Comparison of ENCODE assay signal across 33 cellular contexts in the genomic region with DNA sequence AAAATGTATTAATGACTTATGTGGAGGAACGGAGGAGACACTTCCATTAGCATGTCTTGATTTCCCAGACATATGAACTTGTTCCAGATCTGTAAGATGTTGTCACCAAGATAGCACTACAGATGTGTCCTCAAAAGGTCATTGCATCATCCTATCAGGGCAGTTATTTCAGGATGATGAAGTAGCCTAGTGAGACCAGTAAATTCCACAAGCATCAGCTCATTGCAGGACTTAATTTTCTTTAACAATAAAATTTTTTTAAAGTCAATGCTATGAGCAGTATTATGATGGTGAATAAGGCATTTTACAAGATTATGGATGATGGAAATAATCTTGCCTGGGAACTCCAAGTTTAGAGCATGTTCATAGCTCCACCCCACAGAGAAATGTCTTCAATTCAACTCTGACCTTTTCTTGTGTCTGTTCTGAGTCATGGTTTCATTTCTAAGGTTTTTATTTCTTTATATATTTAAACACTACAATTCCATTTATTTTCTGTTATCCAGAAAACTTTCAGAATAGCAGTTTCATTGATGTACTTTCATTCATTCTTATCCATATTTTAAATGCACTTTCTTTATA.
DNase-seq lines count a peak whose midpoint lies in the region; ATAC-seq, FAIRE-seq and TF ChIP-seq lines count a peak whose summit lies in the region.
"Had no signal": no experiment of that assay in that cellular context is flagged by ENCODE, and none has a peak within 500 bp of the region (broad histone marks: within the 10 kb centered on the region; RNA-seq: fewer than 3 reads in every experiment).

No MANE protein-coding gene starts in this region.

- FAIRE-seq in HepG2 (lab: Jason Lieb, UNC) = no peak
- FAIRE-seq: kidney had no signal

- H3K36me3 Mint-ChIP-seq in endothelial cell (ENCODE audit: low read depth, unreplicated experiment) = no peaks in the 10 kb centered on the region
- H3K36me3 Mint-ChIP-seq: activated naive CD4-positive, alpha-beta T cell treated with anti-CD3 and anti-CD28 coated beads, Interleukin-2, amount 50 U/mL, for 72 hours; neural progenitor cell had no signal

- H3K9me3 ChIP-seq in HepG2 (ENCODE audit: low read length) = peaks cover 85% of the 10 kb centered on the region
- no peaks in the 10 kb centered on the region for H3K9me3 ChIP-seq in right lobe of liver
- H3K9me3 ChIP-seq: ascending aorta, lower lobe of right lung, upper lobe of right lung had no signal

- no peak for TF ChIP-seq RAD21 in HepG2 (CRISPR knock-in tag; IDR thresholded peaks at IDR 0.05)

- no peaks in the 10 kb centered on the region; a peak in 1 of 5 replicates for H3K27me3 ChIP-seq in HepG2 (ENCODE audit: control insufficient read depth in 1 of 2, insufficient read depth in 2 of 2, low read length in 2 of 2)
- no peaks in the 10 kb centered on the region for H3K27me3 ChIP-seq in right lobe of liver
- H3K27me3 ChIP-seq: ascending aorta, MG63, neural progenitor cell, upper lobe of right lung had no signal

- CTCF ChIA-PET in HepG2 (lab: Yijun Ruan, JAX; ENCODE audit: low intra/inter-chr PET ratio, low total read pairs) = no interaction called here

- no peaks in the 10 kb centered on the region for H3K9me3 Mint-ChIP-seq in endothelial cell (ENCODE audit: unreplicated experiment)
- H3K9me3 Mint-ChIP-seq: activated T-helper 1 cell treated with anti-CD3 and anti-CD28 coated beads, Interleukin-12 subunit alpha, Interleukin-12 subunit beta, Interleukin-2, Interleukin-4 antibody, amounts not matched to agents 30 ng/mL and 10 ng/mL and 1 ng/mL, durations not matched to agents 14 hours and 24 hours and 36 hours had no signal

- TF ChIP-seq CTCF in HepG2 (CRISPR knock-in tag; IDR thresholded peaks at IDR 0.05) (no peak), right lobe of liver (IDR thresholded peaks at IDR 0.05) (no peak), cardiac fibroblast (IDR thresholded peaks at IDR 0.05; ENCODE audit: low read depth, low read length) (no peak), endothelial cell (IDR thresholded peaks at IDR 0.05; ENCODE audit: unreplicated experiment) (no peak)

- no peak overlapping the region for H3K4me2 ChIP-seq in HepG2 (ENCODE audit: low read depth, low read length)
- H3K4me2 ChIP-seq: neural progenitor cell had no signal

- H3K36me3 ChIP-seq in HepG2 (replicated peaks in 1 of 2; ENCODE audit: control insufficient read depth in 1 of 2, insufficient read depth in 2 of 2, low read length in 2 of 2) (no peaks in the 10 kb centered on the region), right lobe of liver (no peaks in the 10 kb centered on the region)
- H3K36me3 ChIP-seq: ascending aorta, lower lobe of right lung, MG63, neural progenitor cell, upper lobe of right lung had no signal

- no TSS peak for BruUV-seq in HepG2 (replicated peaks; lab: Mats Ljungman, UMichigan)

- no peak overlapping the region for H3K9ac ChIP-seq in HepG2 (ENCODE audit: insufficient read depth, low read depth, low read length)
- H3K9ac ChIP-seq: neural progenitor cell had no signal

- intact Hi-C loops in HepG2 (cut with micrococcal nuclease; ENCODE audit: unreplicated experiment) = no loop called here
- intact Hi-C loops in right lobe of liver (cut with DNase I) = no loop called here

- H3K27me3 Mint-ChIP-seq in endothelial cell (ENCODE audit: unreplicated experiment) = no peaks in the 10 kb centered on the region
- H3K27me3 Mint-ChIP-seq: B cell had no signal

- no peak for DNase-seq in HepG2 (ENCODE audit: low spot score)
- DNase-seq in right lobe of liver = no peak
- DNase-seq in cardiac fibroblast (ENCODE audit: low read depth in 2 of 2) = peak; percentile 5 to 75
- DNase-seq in iris pigment epithelial cell (ENCODE audit: low read depth) = peak; percentile 37
- DNase-seq in stromal cell of bone marrow (ENCODE audit: low read depth) = peak; percentile 38
- DNase-seq in endothelial cell (ENCODE audit: low spot score) = no peak
- DNase-seq in activated naive CD4-positive, alpha-beta T cell treated with anti-CD3 and anti-CD28 coated beads, Interleukin-2, amount 50 U/mL, for 16 hours = no peak
- DNase-seq: activated CD4-positive, alpha-beta T cell treated with anti-CD3 and anti-CD28 coated beads, Interleukin-2, amount 50 U/mL, for 4 hours; activated CD4-positive, CD25-positive, alpha-beta regulatory T cell; cerebellar nuclear complex; GF-D8; kidney; lower lobe of right lung; MG63; NCI-H1417 treated with DMSO at 0.1 percent for 48 hours; NCI-H2107; NCI-H446; PC-3; SHP77; stimulated activated CD4-positive, alpha-beta T cell treated with anti-CD3 and anti-CD28 coated beads, Interleukin-1b, Interleukin-23, amount 100 ng/mL, for 48 hours; substantia nigra; SW 1271; upper lobe of right lung had no signal

- no peak overlapping the region for H3K4me3 Mint-ChIP-seq in endothelial cell (ENCODE audit: unreplicated experiment)
- H3K4me3 Mint-ChIP-seq: activated T-helper 1 cell treated with anti-CD3 and anti-CD28 coated beads, Interleukin-12 subunit alpha, Interleukin-12 subunit beta, Interleukin-2, Interleukin-4 antibody, amounts not matched to agents 30 ng/mL and 10 ng/mL and 1 ng/mL, durations not matched to agents 14 hours and 24 hours and 36 hours; B cell; neural progenitor cell had no signal

- H3K79me2 ChIP-seq in HepG2 (ENCODE audit: insufficient read depth, low read length) = no peaks in the 10 kb centered on the region

- POLR2A ChIA-PET in HepG2 (lab: Yijun Ruan, JAX) = no interaction called here

- in situ Hi-C loops in HepG2 (cut with HindIII; ENCODE audit: extremely low pct_ligation_motif_present, low pct_unique_long_range_greater_than_20kb) = no loop called here

- no peaks in the 10 kb centered on the region for H3K4me1 ChIP-seq in HepG2 (ENCODE audit: insufficient read depth, low read length)
- no peaks in the 10 kb centered on the region for H3K4me1 ChIP-seq in right lobe of liver
- H3K4me1 ChIP-seq: ascending aorta, lower lobe of right lung, neural progenitor cell, upper lobe of right lung had no signal

- no peak overlapping the region for H2AFZ ChIP-seq in HepG2 (ENCODE audit: low read length)
- H2AFZ ChIP-seq: neural progenitor cell had no signal

- no peak overlapping the region for H3K27ac Mint-ChIP-seq in endothelial cell (ENCODE audit: unreplicated experiment)
- H3K27ac Mint-ChIP-seq: activated naive CD4-positive, alpha-beta T cell treated with anti-CD3 and anti-CD28 coated beads, Interleukin-2, amount 50 U/mL, for 72 hours; activated T-helper 1 cell treated with anti-CD3 and anti-CD28 coated beads, Interleukin-12 subunit alpha, Interleukin-12 subunit beta, Interleukin-2, Interleukin-4 antibody, amounts not matched to agents 30 ng/mL and 10 ng/mL and 1 ng/mL, durations not matched to agents 14 hours and 24 hours and 36 hours; B cell; neural progenitor cell had no signal

- WGBS in HepG2 (ENCODE audit: low lambda C conversion rate) = 0% methylated on average over 1 of the region's 1 CpG
- 67% methylated on average over 1 of the region's 1 CpG for WGBS in right lobe of liver (ENCODE audit: insufficient coverage, low coverage, low lambda C conversion rate, missing lambda C conversion rate)

- H4K20me1 ChIP-seq in HepG2 (ENCODE audit: insufficient read depth, low read length) = no peaks in the 10 kb centered on the region

- ATAC-seq in HepG2 = no peak
- no peak for ATAC-seq in right lobe of liver
- no peak for ATAC-seq in HG02840 (IDR thresholded peaks at IDR 0.05; ENCODE audit: low FRiP score, unreplicated experiment)
- ATAC-seq: activated naive CD4-positive, alpha-beta T cell treated with anti-CD3 and anti-CD28 coated beads, Interleukin-2, amount 50 U/mL, for 72 hours; HCT116; lower lobe of right lung; PC-3; upper lobe of right lung had no signal

- TF ChIP-seq POLR2A in HepG2 (IDR thresholded peaks at IDR 0.05; ENCODE audit: insufficient read depth in 1 of 2, low read depth in 2 of 2, low read length in 2 of 2) = no peak
- no peak for TF ChIP-seq POLR2A in right lobe of liver (IDR thresholded peaks at IDR 0.05)

- H3K27ac ChIP-seq in HepG2 (ENCODE audit: extremely low read length, insufficient read depth, low read length) (no peak overlapping the region), right lobe of liver (no peak overlapping the region)
- H3K27ac ChIP-seq: 22Rv1, ascending aorta, epithelial cell of prostate, lower lobe of right lung, neural progenitor cell, skin epidermis, upper lobe of right lung had no signal

- no peaks in the 10 kb centered on the region for H3K4me1 Mint-ChIP-seq in endothelial cell (ENCODE audit: unreplicated experiment)
- H3K4me1 Mint-ChIP-seq: B cell, neural progenitor cell had no signal

- H3K4me3 ChIP-seq in HepG2 (replicated peaks in 1 of 3; ENCODE audit: insufficient read depth in 1 of 3, low read depth in 2 of 3, low read length in 3 of 3) (no peak overlapping the region), right lobe of liver (no peak overlapping the region), cardiac fibroblast (replicated peaks in 1 of 2; ENCODE audit: low read depth in 2 of 2, low read length in 2 of 2) (no peak overlapping the region)
- H3K4me3 ChIP-seq: ascending aorta, lower lobe of right lung, MG63, neural progenitor cell, skin epidermis, upper lobe of right lung had no signal

- TF ChIP-seq EP300 in HepG2 (IDR thresholded peaks at IDR 0.05; ENCODE audit: low read depth in 2 of 2, low read length in 2 of 2) = no peak
- no peak for TF ChIP-seq EP300 in HepG2 (CRISPR knock-in tag; IDR thresholded peaks at IDR 0.05; ENCODE audit: borderline replicate concordance)

TF ChIP-seq in HepG2, 621 proteins besides CTCF, POLR2A, EP300 and RAD21:
- TF ChIP-seq RCOR2 (CRISPR knock-in tag; IDR thresholded peaks at IDR 0.05) = no peak
- TF ChIP-seq CEBPB (IDR thresholded peaks at IDR 0.05; ENCODE audit: borderline replicate concordance, low read depth, low read length) = peak; percentile 32; the same call in 1 of the 2 replicates
- TF ChIP-seq, protein P1, sequence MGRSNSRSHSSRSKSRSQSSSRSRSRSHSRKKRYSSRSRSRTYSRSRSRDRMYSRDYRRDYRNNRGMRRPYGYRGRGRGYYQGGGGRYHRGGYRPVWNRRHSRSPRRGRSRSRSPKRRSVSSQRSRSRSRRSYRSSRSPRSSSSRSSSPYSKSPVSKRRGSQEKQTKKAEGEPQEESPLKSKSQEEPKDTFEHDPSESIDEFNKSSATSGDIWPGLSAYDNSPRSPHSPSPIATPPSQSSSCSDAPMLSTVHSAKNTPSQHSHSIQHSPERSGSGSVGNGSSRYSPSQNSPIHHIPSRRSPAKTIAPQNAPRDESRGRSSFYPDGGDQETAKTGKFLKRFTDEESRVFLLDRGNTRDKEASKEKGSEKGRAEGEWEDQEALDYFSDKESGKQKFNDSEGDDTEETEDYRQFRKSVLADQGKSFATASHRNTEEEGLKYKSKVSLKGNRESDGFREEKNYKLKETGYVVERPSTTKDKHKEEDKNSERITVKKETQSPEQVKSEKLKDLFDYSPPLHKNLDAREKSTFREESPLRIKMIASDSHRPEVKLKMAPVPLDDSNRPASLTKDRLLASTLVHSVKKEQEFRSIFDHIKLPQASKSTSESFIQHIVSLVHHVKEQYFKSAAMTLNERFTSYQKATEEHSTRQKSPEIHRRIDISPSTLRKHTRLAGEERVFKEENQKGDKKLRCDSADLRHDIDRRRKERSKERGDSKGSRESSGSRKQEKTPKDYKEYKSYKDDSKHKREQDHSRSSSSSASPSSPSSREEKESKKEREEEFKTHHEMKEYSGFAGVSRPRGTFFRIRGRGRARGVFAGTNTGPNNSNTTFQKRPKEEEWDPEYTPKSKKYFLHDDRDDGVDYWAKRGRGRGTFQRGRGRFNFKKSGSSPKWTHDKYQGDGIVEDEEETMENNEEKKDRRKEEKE (IDR thresholded peaks at IDR 0.05) = no peak

Comparison
In these comparisons a context has a peak if more than half of its experiments do, and no peak if none do; other contexts are left out.
1. DNase-seq: peak in cardiac fibroblast (2 of 2), iris pigment epithelial cell (single experiment) and stromal cell of bone marrow (single experiment); none in HepG2 (single experiment), right lobe of liver (0 of 3), endothelial cell (single experiment) and activated naive CD4-positive, alpha-beta T cell treated with anti-CD3 and anti-CD28 coated beads, Interleukin-2, amount 50 U/mL, for 16 hours (single experiment).